16 cellular contexts compared by ENCODE assay signal in genomic region chr10:72851524-72851923, GRCh38.
A peak's percentile ranks its signal among the peaks of the same experiment; 100 is the strongest.
DNase-seq lines count a peak whose midpoint lies in the region; ATAC-seq and TF ChIP-seq lines count a peak whose summit lies in the region.
"Had no signal": no experiment of that assay in that cellular context is flagged by ENCODE, and none has a peak within 500 bp of the region (broad histone marks: within the 10 kb centered on the region; RNA-seq: fewer than 3 reads in every experiment).

No MANE protein-coding gene starts in this region.

- CTCF ChIA-PET in HEK293 (lab: Yijun Ruan, JAX) = interaction anchor here (1.1 kb wide), 1 partner anchor 37 kb away, joined by 3 read pairs; no protein-coding TSS in a partner anchor

- TF ChIP-seq CTCF in HEK293 (tag by site-specific recombination; IDR thresholded peaks at IDR 0.05) (no peak), neutrophil (IDR thresholded peaks at IDR 0.05) (no peak)

- ATAC-seq in GM18861 (IDR thresholded peaks at IDR 0.05; ENCODE audit: unreplicated experiment) = no peak
- ATAC-seq in HG02759 (IDR thresholded peaks at IDR 0.05; ENCODE audit: unreplicated experiment) = no peak
- ATAC-seq: CD8-positive, alpha-beta T cell had no signal

- H3K4me3 ChIP-seq in HEK293 (ENCODE audit: low read depth, low read length) (no peak overlapping the region), neutrophil (ENCODE audit: low read depth in 1 of 2, low read length in 1 of 2) (no peak overlapping the region)
- H3K4me3 ChIP-seq: BLaER1 had no signal

- H3K36me3 ChIP-seq in HEK293 (ENCODE audit: control insufficient read depth in 2 of 2, insufficient read depth in 1 of 2, low read length in 2 of 2) = no peaks in the 10 kb centered on the region
- H3K36me3 ChIP-seq in neutrophil = no peaks in the 10 kb centered on the region
- H3K36me3 ChIP-seq: BE2C had no signal

- H3K27ac ChIP-seq in HEK293 (ENCODE audit: extremely low read depth, low read depth, low read length) = no peak overlapping the region
- H3K27ac ChIP-seq in neutrophil = peak overlapping the region; percentile 71
- H3K27ac ChIP-seq: BLaER1 had no signal

- H3K27me3 ChIP-seq in neutrophil = no peaks in the 10 kb centered on the region
- H3K27me3 ChIP-seq: BE2C, BLaER1 had no signal

- H3K4me1 ChIP-seq in HEK293 (ENCODE audit: control insufficient read depth, insufficient read depth, low read length) (no peaks in the 10 kb centered on the region), neutrophil (ENCODE audit: control insufficient read depth in 1 of 2, insufficient read depth in 1 of 2, low read depth in 1 of 2, low read length in 1 of 2) (peaks cover 41 to 50% of the 10 kb centered on the region in 2 experiments)
- H3K4me1 ChIP-seq: BE2C, BLaER1, Caco-2 had no signal

- H3K9me3 ChIP-seq in HEK293 (ENCODE audit: control insufficient read depth, insufficient read depth, low read depth, low read length) = no peaks in the 10 kb centered on the region
- no peaks in the 10 kb centered on the region for H3K9me3 ChIP-seq in neutrophil
- H3K9me3 ChIP-seq: BE2C had no signal

- DNase-seq in putamen (ENCODE audit: low spot score) = no peak
- DNase-seq: 8988T; ACHN; BE2C; C1 segment of cervical spinal cord; Caco-2; Calu3; CD4-positive, alpha-beta T cell; CD8-positive, alpha-beta T cell; DMS79 treated with DMSO at 0.1 percent for 48 hours; GF-D8 had no signal

- POLR2A ChIA-PET in HEK293 (lab: Yijun Ruan, JAX) = no interaction called here

TF ChIP-seq in HEK293, 187 proteins besides CTCF, POLR2A, EP300 and RAD21:
- TF ChIP-seq SCRT2 (tag by site-specific recombination; IDR thresholded peaks at IDR 0.05) = peak; percentile 65; the same call in 1 of the 2 replicates
- no peak for TF ChIP-seq HOXA7 (CRISPR knock-in tag; IDR thresholded peaks at IDR 0.05; ENCODE audit: borderline replicate concordance)
- TF ChIP-seq, protein P1, sequence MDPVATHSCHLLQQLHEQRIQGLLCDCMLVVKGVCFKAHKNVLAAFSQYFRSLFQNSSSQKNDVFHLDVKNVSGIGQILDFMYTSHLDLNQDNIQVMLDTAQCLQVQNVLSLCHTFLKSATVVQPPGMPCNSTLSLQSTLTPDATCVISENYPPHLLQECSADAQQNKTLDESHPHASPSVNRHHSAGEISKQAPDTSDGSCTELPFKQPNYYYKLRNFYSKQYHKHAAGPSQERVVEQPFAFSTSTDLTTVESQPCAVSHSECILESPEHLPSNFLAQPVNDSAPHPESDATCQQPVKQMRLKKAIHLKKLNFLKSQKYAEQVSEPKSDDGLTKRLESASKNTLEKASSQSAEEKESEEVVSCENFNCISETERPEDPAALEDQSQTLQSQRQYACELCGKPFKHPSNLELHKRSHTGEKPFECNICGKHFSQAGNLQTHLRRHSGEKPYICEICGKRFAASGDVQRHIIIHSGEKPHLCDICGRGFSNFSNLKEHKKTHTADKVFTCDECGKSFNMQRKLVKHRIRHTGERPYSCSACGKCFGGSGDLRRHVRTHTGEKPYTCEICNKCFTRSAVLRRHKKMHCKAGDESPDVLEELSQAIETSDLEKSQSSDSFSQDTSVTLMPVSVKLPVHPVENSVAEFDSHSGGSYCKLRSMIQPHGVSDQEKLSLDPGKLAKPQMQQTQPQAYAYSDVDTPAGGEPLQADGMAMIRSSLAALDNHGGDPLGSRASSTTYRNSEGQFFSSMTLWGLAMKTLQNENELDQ (tag by site-specific recombination; IDR thresholded peaks at IDR 0.05; ENCODE audit: low read depth) = no peak
